ENCODE assay signal across 22 cellular contexts in the genomic region with DNA sequence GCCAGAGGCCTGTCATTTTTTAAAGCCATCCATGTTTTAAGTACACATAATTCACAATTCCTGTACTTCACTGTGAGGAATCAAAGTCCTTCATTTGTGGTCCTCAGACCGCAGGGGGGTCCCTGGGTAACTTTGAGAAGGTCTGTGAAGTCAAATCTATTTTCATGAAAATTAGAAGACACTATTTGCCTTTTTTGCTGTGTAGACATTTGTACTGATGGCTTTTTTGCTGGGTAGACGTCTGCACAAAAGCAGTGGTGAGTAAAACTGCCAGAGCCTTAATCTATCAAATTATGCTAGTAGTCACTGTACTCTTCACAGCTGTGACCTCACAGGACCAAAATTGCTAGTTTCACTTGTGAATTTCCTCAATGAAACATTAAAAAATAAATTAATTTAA.
"Had no signal": no experiment of that assay in that cellular context is flagged by ENCODE, and none has a peak within 500 bp of the region (broad histone marks: within the 10 kb centered on the region; RNA-seq: fewer than 3 reads in every experiment).

No MANE protein-coding gene starts in this region.

- H3K27me3 ChIP-seq: colonic mucosa, ovary, stomach, tibial artery, upper lobe of left lung had no signal

- H3K9me3 ChIP-seq: colonic mucosa, ovary, stomach, tibial artery, upper lobe of left lung had no signal

- DNase-seq: colonic mucosa; effector CD8-positive, alpha-beta T cell; endodermal cell; foreskin melanocyte; hypothalamus; immature natural killer cell; left ventricle myocardium superior; natural killer cell; occipital lobe; ovary; stimulated activated CD4-positive, alpha-beta T cell treated with anti-CD3 and anti-CD28 coated beads, Interleukin-2, amount 100 ng/mL, for 24 hours; stimulated activated CD4-positive, alpha-beta T cell treated with anti-CD3 and anti-CD28 coated beads, Interleukin-4, amount 100 ng/mL, for 24 hours; stimulated activated naive CD4-positive, alpha-beta T cell treated with Interleukin-2 at 50 U/mL for 16 hours; stomach; tibial artery; upper lobe of left lung had no signal

- H3K4me1 ChIP-seq: colonic mucosa, upper lobe of left lung had no signal

- H3K4me3 ChIP-seq: colonic mucosa, lung, ovary, stomach, tibial artery, upper lobe of left lung had no signal

- H3K36me3 ChIP-seq: colonic mucosa, ovary, stomach, tibial artery, upper lobe of left lung had no signal

- FAIRE-seq: urothelium cell line had no signal

- H3K27ac ChIP-seq: colonic mucosa, epithelial cell of prostate, ovary, upper lobe of left lung had no signal

- ATAC-seq: esophagus mucosa; left ventricle myocardium superior; natural killer cell; sciatic nerve; stimulated activated effector memory CD8-positive, alpha-beta T cell treated with anti-CD3 and anti-CD28 coated beads, Interleukin-12 subunit alpha, Interleukin-12 subunit beta, amount 100 ng/mL, for 72 hours had no signal
